Comparison of ENCODE assay signal across 8 cellular contexts in genomic region chr1:54069792-54070548, GRCh38. TPM values are rescaled to one million over a fixed set of nuclear protein-coding genes. Genes with fewer than 3 reads are reported as not detected.
DNase-seq lines count a peak whose midpoint lies in the region; ATAC-seq and TF ChIP-seq lines count a peak whose summit lies in the region.

No MANE protein-coding gene starts in this region.

- peak; percentile 50 for DNase-seq in BE2C
- DNase-seq in Peyer's patch = no peak
- no peak for DNase-seq in dorsolateral prefrontal cortex
- no peak for DNase-seq in mesothelial cell of epicardium (ENCODE audit: low spot score in 2 of 2, unreplicated experiment in 2 of 2)

- H3K27me3 ChIP-seq in BE2C = no peaks in the 10 kb centered on the region
- H3K27me3 ChIP-seq in Peyer's patch = no peaks in the 10 kb centered on the region
- no peaks in the 10 kb centered on the region for H3K27me3 ChIP-seq in dorsolateral prefrontal cortex

- H3K36me3 ChIP-seq in BE2C = no peaks in the 10 kb centered on the region
- peaks cover 0 to 4% (median 0%) of the 10 kb centered on the region in 3 donors for H3K36me3 ChIP-seq in Peyer's patch

- H3K4me1 ChIP-seq in BE2C (no peaks in the 10 kb centered on the region), Peyer's patch (no peaks in the 10 kb centered on the region)

- H3K27me3 Mint-ChIP-seq in mesothelial cell of epicardium (ENCODE audit: low read depth) = no peaks in the 10 kb centered on the region

- ATAC-seq in GM18861 (IDR thresholded peaks at IDR 0.05; ENCODE audit: unreplicated experiment) (peak; percentile 77), HG03521 (IDR thresholded peaks at IDR 0.05; ENCODE audit: unreplicated experiment) (no peak), GM21360 (IDR thresholded peaks at IDR 0.05; ENCODE audit: unreplicated experiment) (no peak)

- intact Hi-C loops in dorsolateral prefrontal cortex (cut with DNase I) = loop anchor here (1.0 to 10.0 kb wide), 4 partner anchors 417 to 745 kb away; no protein-coding TSS in a partner anchor

- H3K9me3 ChIP-seq in BE2C (no peaks in the 10 kb centered on the region), Peyer's patch (no peaks in the 10 kb centered on the region)

- H3K4me3 ChIP-seq in BE2C (ENCODE audit: low read depth, low read length) = no peak overlapping the region
- H3K4me3 ChIP-seq in Peyer's patch = no peak overlapping the region
- H3K4me3 ChIP-seq in dorsolateral prefrontal cortex = no peak overlapping the region

- peaks cover 10% of the 10 kb centered on the region for H3K36me3 Mint-ChIP-seq in mesothelial cell of epicardium

- no peak overlapping the region for H3K4me3 Mint-ChIP-seq in mesothelial cell of epicardium

- H3K9me3 Mint-ChIP-seq in mesothelial cell of epicardium = peaks cover 2% of the 10 kb centered on the region

- H3K27ac ChIP-seq in Peyer's patch (no peak overlapping the region), dorsolateral prefrontal cortex (no peak overlapping the region)

- TF ChIP-seq CTCF in BE2C (IDR thresholded peaks at IDR 0.05; ENCODE audit: low read depth, low read length) = peak; percentile 71
- peak; percentile 90 for TF ChIP-seq CTCF in LNCAP (IDR thresholded peaks at IDR 0.05)
- TF ChIP-seq CTCF in Peyer's patch (IDR thresholded peaks at IDR 0.05) = peak; percentile 27 to 93 (median 82)
- peak; percentile 53 to 96 (median 86) for TF ChIP-seq CTCF in dorsolateral prefrontal cortex (IDR thresholded peaks at IDR 0.05 in 54 of 56, conservative IDR thresholded peaks at IDR 0.05 in 2 of 56; ENCODE audit: low read depth in 1 of 56, partially characterized antibody in 56 of 56)
- TF ChIP-seq CTCF in mesothelial cell of epicardium (IDR thresholded peaks at IDR 0.05; ENCODE audit: unreplicated experiment) = peak; percentile 43

- TF ChIP-seq POLR2A in Peyer's patch (IDR thresholded peaks at IDR 0.05) = no peak

- H3K4me1 Mint-ChIP-seq in mesothelial cell of epicardium = no peaks in the 10 kb centered on the region

- H3K27ac Mint-ChIP-seq in mesothelial cell of epicardium = no peak overlapping the region

RNA-seq across cellular contexts. Expression of gene TCEANC2, which starts 16.6 kb away (rescaled TPM):
- 1.6 TPM for polyA plus RNA-seq in BE2C (2012; ENCODE audit: insufficient read depth, insufficient read length, low read depth)
- total RNA-seq in Peyer's patch (1 to 10 TPM; 3.0 to 6.6 (median 5.3) TPM), dorsolateral prefrontal cortex (10 to 100 TPM in 29 of 120 experiments, 1 to 10 TPM in 91; 5.2 to 16.1 (median 8.6) TPM), mesothelial cell of epicardium (6.8 to 9.2 TPM (median 7.8 TPM) in 3 replicates)

RNA-seq across cellular contexts. Expression of gene TMEM59, which starts 17.0 kb away (rescaled TPM):
- polyA plus RNA-seq in BE2C (2012; ENCODE audit: insufficient read depth, insufficient read length, low read depth) = 85.0 TPM
- total RNA-seq in Peyer's patch (100 to 1,000 TPM in 3 of 4 donors, 10 to 100 TPM in 1; 70.1 to 537 (median 210) TPM), dorsolateral prefrontal cortex (100 to 1,000 TPM; 155 to 435 (median 269) TPM), mesothelial cell of epicardium (211 to 225 TPM (median 223 TPM) in 3 replicates)

RNA-seq across cellular contexts. Expression of gene LDLRAD1, which starts 52.0 kb away (rescaled TPM):
- polyA plus RNA-seq in BE2C (2012; ENCODE audit: insufficient read depth, insufficient read length, low read depth) = not detected
- total RNA-seq in Peyer's patch = not detected
- 1 to 10 TPM in 1 of 120 experiments, under 1 TPM in 1, not detected in 118; 0.23 to 1.0 TPM for total RNA-seq in dorsolateral prefrontal cortex
- total RNA-seq in mesothelial cell of epicardium = not detected in 3 replicates
